In genomic region chr7:143259765-143260164, GRCh38 we compare ENCODE assay signal across 19 cellular contexts. TPM values are rescaled to one million over a fixed set of nuclear protein-coding genes. Genes with fewer than 3 reads are reported as not detected.
DNase-seq lines count a peak whose midpoint lies in the region; ATAC-seq and TF ChIP-seq lines count a peak whose summit lies in the region.
"Had no signal": no experiment of that assay in that cellular context is flagged by ENCODE, and none has a peak within 500 bp of the region (broad histone marks: within the 10 kb centered on the region; RNA-seq: fewer than 3 reads in every experiment).

No MANE protein-coding gene starts in this region.

- no peaks in the 10 kb centered on the region for H3K27me3 ChIP-seq in CD4-positive, CD25-positive, alpha-beta regulatory T cell (ENCODE audit: control insufficient read depth, insufficient read depth, low read length)
- H3K27me3 ChIP-seq: gastrocnemius medialis, neural progenitor cell, right atrium auricular region had no signal

- peaks cover 61% of the 10 kb centered on the region for H3K4me1 ChIP-seq in CD4-positive, CD25-positive, alpha-beta regulatory T cell (ENCODE audit: control insufficient read depth, insufficient read depth, low read length, poor library complexity, severe bottlenecking)
- H3K4me1 ChIP-seq: neural progenitor cell had no signal

- peaks cover 0 to 5% (median 0%) of the 10 kb centered on the region in 7 donors for H3K9me3 Mint-ChIP-seq in CD4-positive, CD25-positive, alpha-beta regulatory T cell
- peaks cover 5% of the 10 kb centered on the region for H3K9me3 Mint-ChIP-seq in Calu3 (ENCODE audit: low read depth, unreplicated experiment)
- H3K9me3 Mint-ChIP-seq in WTC11, result peaks cover 4% of the 10 kb centered on the region
- no peaks in the 10 kb centered on the region for H3K9me3 Mint-ChIP-seq in nephron progenitor cell

- ATAC-seq in CD4-positive, CD25-positive, alpha-beta regulatory T cell (ENCODE audit: low read depth in 2 of 2), result no peak
- ATAC-seq in WTC11 (no peak), HG02763 (IDR thresholded peaks at IDR 0.05; ENCODE audit: unreplicated experiment) (no peak)
- ATAC-seq: gastrocnemius medialis had no signal

- H3K27ac ChIP-seq in CD4-positive, CD25-positive, alpha-beta regulatory T cell (ENCODE audit: insufficient read depth, low read length, poor library complexity, severe bottlenecking), result peak overlapping the region; percentile 72
- H3K27ac ChIP-seq: neural progenitor cell had no signal

- no peaks in the 10 kb centered on the region for H3K27me3 Mint-ChIP-seq in CD4-positive, CD25-positive, alpha-beta regulatory T cell
- H3K27me3 Mint-ChIP-seq in Calu3 (ENCODE audit: unreplicated experiment) (no peaks in the 10 kb centered on the region), WTC11 (ENCODE audit: low read depth) (peaks cover 14% of the 10 kb centered on the region), nephron progenitor cell (ENCODE audit: low read depth, poor library complexity) (peaks cover 15% of the 10 kb centered on the region)

- H3K4me1 Mint-ChIP-seq in CD4-positive, CD25-positive, alpha-beta regulatory T cell, result peaks cover 34 to 89% (median 55%) of the 10 kb centered on the region in 4 donors
- H3K4me1 Mint-ChIP-seq in Calu3 (ENCODE audit: low read depth, unreplicated experiment), result peaks cover 39% of the 10 kb centered on the region
- peaks cover 12% of the 10 kb centered on the region for H3K4me1 Mint-ChIP-seq in WTC11
- peaks cover 14% of the 10 kb centered on the region for H3K4me1 Mint-ChIP-seq in nephron progenitor cell

- POLR2A ChIA-PET in WTC11 (lab: Charles Lee), result no interaction called here

- CTCF ChIA-PET in Calu3 (lab: Charles Lee), result no interaction called here
- CTCF ChIA-PET in WTC11 (lab: Charles Lee), result interaction anchor here (1.7 kb wide), 1 partner anchor 20 kb away, joined by 6 read pairs; no protein-coding TSS in a partner anchor

- H3K27ac Mint-ChIP-seq in CD4-positive, CD25-positive, alpha-beta regulatory T cell, result peak overlapping the region; percentile 91 to 96 (median 91)
- peak overlapping the region; percentile 63 for H3K27ac Mint-ChIP-seq in Calu3 (ENCODE audit: unreplicated experiment)
- H3K27ac Mint-ChIP-seq in WTC11, result peak overlapping the region; percentile 47; the same call in 1 of the 2 replicates
- H3K27ac Mint-ChIP-seq in nephron progenitor cell, result no peak overlapping the region
- H3K27ac Mint-ChIP-seq: neural progenitor cell had no signal

- TF ChIP-seq CTCF in Calu3 (IDR thresholded peaks at IDR 0.05; ENCODE audit: unreplicated experiment), result no peak
- no peak for TF ChIP-seq CTCF in WTC11 (IDR thresholded peaks at IDR 0.05)
- no peak for TF ChIP-seq CTCF in nephron progenitor cell (IDR thresholded peaks at IDR 0.05)

- intact Hi-C loops in Calu3 (cut with micrococcal nuclease; ENCODE audit: unreplicated experiment), result no loop called here

- no TSS peak for BruUV-seq in Calu3 (replicated peaks; lab: Mats Ljungman, UMichigan)

- DNase-seq in CD4-positive, CD25-positive, alpha-beta regulatory T cell, result no peak
- DNase-seq in Calu3 (peak; percentile 19), WTC11 (ENCODE audit: low spot score) (no peak), kidney tubule cell (ENCODE audit: low spot score) (peak; percentile 42), NK-92 (lab: John Stamatoyannopoulos, UW; ENCODE audit: unreplicated experiment) (no peak), ecto neural progenitor cell (ENCODE audit: low spot score) (no peak), nephron progenitor cell (no peak)
- DNase-seq: central memory CD4-positive, alpha-beta T cell; EL; gastrocnemius medialis; NCI-H446 treated with DMSO at 0.1 percent for 48 hours; SK-N-SH had no signal

- H3K36me3 ChIP-seq in CD4-positive, CD25-positive, alpha-beta regulatory T cell (ENCODE audit: control insufficient read depth, insufficient read depth, low read length), result no peaks in the 10 kb centered on the region
- H3K36me3 ChIP-seq: gastrocnemius medialis, neural progenitor cell, right atrium auricular region had no signal

- H3K36me3 Mint-ChIP-seq in CD4-positive, CD25-positive, alpha-beta regulatory T cell, result peaks cover 11% of the 10 kb centered on the region
- peaks cover 29% of the 10 kb centered on the region for H3K36me3 Mint-ChIP-seq in Calu3 (ENCODE audit: insufficient read depth, unreplicated experiment)
- no peaks in the 10 kb centered on the region for H3K36me3 Mint-ChIP-seq in WTC11
- H3K36me3 Mint-ChIP-seq in nephron progenitor cell (ENCODE audit: low read depth), result peaks cover 5% of the 10 kb centered on the region

- peak overlapping the region; percentile 22 for H3K4me3 ChIP-seq in CD4-positive, CD25-positive, alpha-beta regulatory T cell (ENCODE audit: low read depth, low read length)
- H3K4me3 ChIP-seq: gastrocnemius medialis, neural progenitor cell, right atrium auricular region had no signal

- H3K4me3 Mint-ChIP-seq in CD4-positive, CD25-positive, alpha-beta regulatory T cell, result peak overlapping the region in 2 of 4 donors; percentile 27 to 55
- H3K4me3 Mint-ChIP-seq in Calu3 (ENCODE audit: low read depth, unreplicated experiment) (no peak overlapping the region), WTC11 (no peak overlapping the region), nephron progenitor cell (no peak overlapping the region)
- H3K4me3 Mint-ChIP-seq: neural progenitor cell had no signal

- H3K9me3 ChIP-seq in CD4-positive, CD25-positive, alpha-beta regulatory T cell (ENCODE audit: control insufficient read depth in 2 of 2, low read length in 2 of 2), result no peaks in the 10 kb centered on the region
- H3K9me3 ChIP-seq: gastrocnemius medialis, right atrium auricular region, SK-N-SH had no signal

TF ChIP-seq in WTC11, 78 proteins besides CTCF, POLR2A, EP300 and RAD21 (continues in another document):
- TF ChIP-seq ETV6 (CRISPR knock-in tag; IDR thresholded peaks at IDR 0.05) (no peak), ZNF219 (CRISPR knock-in tag; IDR thresholded peaks at IDR 0.05; ENCODE audit: borderline replicate concordance) (no peak), ZBTB43 (CRISPR knock-in tag; IDR thresholded peaks at IDR 0.05) (no peak), E2F4 (CRISPR knock-in tag; IDR thresholded peaks at IDR 0.05; ENCODE audit: borderline replicate concordance, low read depth) (no peak), E2F5 (CRISPR knock-in tag; IDR thresholded peaks at IDR 0.05) (no peak), TCF7 (CRISPR knock-in tag; IDR thresholded peaks at IDR 0.05; ENCODE audit: low read depth) (no peak), MAX (CRISPR knock-in tag; IDR thresholded peaks at IDR 0.05) (no peak), NFYB (CRISPR knock-in tag; conservative IDR thresholded peaks at IDR 0.05; ENCODE audit: low read depth) (no peak)

RNA-seq across cellular contexts. Expression of gene GSTK1, which starts 3.5 kb away (rescaled TPM):
- 475 TPM for total RNA-seq in CD4-positive, CD25-positive, alpha-beta regulatory T cell
- 100 to 1,000 TPM; 589 to 845 (median 707) TPM for polyA plus RNA-seq in CD4-positive, CD25-positive, alpha-beta regulatory T cell
- total RNA-seq in Calu3 (2022), result 109 and 116 TPM in 2 replicates
- 30.1 to 40.1 TPM (median 37.7 TPM) in 3 replicates for total RNA-seq in WTC11 (2021)

RNA-seq across cellular contexts. Expression of gene TMEM139, which starts 25.0 kb away (rescaled TPM):
- total RNA-seq in CD4-positive, CD25-positive, alpha-beta regulatory T cell, result 0.91 TPM
- 1 to 10 TPM in 2 of 4 donors, under 1 TPM in 2; 0.75 to 1.3 (median 1.0) TPM for polyA plus RNA-seq in CD4-positive, CD25-positive, alpha-beta regulatory T cell
- total RNA-seq in Calu3 (2022), result 48.4 and 49.3 TPM in 2 replicates
- 1.5 to 2.0 TPM (median 1.9 TPM) in 3 replicates for total RNA-seq in WTC11 (2021)
- total RNA-seq: gastrocnemius medialis, LHCN-M2, lung microvascular endothelial cell had no signal

RNA-seq across cellular contexts. Expression of gene CASP2, which starts 28.4 kb away (rescaled TPM):
- total RNA-seq in CD4-positive, CD25-positive, alpha-beta regulatory T cell, result 61.4 TPM
- 10 to 100 TPM; 20.5 to 27.1 (median 24.1) TPM for polyA plus RNA-seq in CD4-positive, CD25-positive, alpha-beta regulatory T cell
- total RNA-seq in Calu3 (2022) (51.3 and 53.8 TPM in 2 replicates), WTC11 (2021) (35.1 to 35.5 TPM (median 35.4 TPM) in 3 replicates)

RNA-seq across cellular contexts. Expression of gene TAS2R40, which starts 37.9 kb away (rescaled TPM):
- not detected for total RNA-seq in CD4-positive, CD25-positive, alpha-beta regulatory T cell
- not detected for polyA plus RNA-seq in CD4-positive, CD25-positive, alpha-beta regulatory T cell
- total RNA-seq in Calu3 (2022) (not detected in 2 replicates), WTC11 (2021) (not detected in 3 replicates)
- total RNA-seq: gastrocnemius medialis, LHCN-M2, lung microvascular endothelial cell, right atrium auricular region had no signal
- polyA plus RNA-seq: BJ, SK-N-SH, thymus had no signal

RNA-seq across cellular contexts. Expression of gene CLCN1, which starts 56.1 kb away (rescaled TPM):
- total RNA-seq in CD4-positive, CD25-positive, alpha-beta regulatory T cell, result not detected
- polyA plus RNA-seq in CD4-positive, CD25-positive, alpha-beta regulatory T cell, result under 1 TPM in 1 of 4 donors, not detected in 3; 0.05 TPM
- total RNA-seq in Calu3 (2022) (0.34 and 0.61 TPM in 2 replicates), WTC11 (2021) (0.23 to 0.46 TPM (median 0.28 TPM) in 3 replicates)
- total RNA-seq: LHCN-M2, lung microvascular endothelial cell, right atrium auricular region had no signal
- polyA plus RNA-seq: BJ had no signal

Comparison
In these comparisons a context has a peak if more than half of its experiments do, and no peak if none do; other contexts are left out.
1. DNase-seq: peak in Calu3 (single experiment) and kidney tubule cell (single experiment); none in CD4-positive, CD25-positive, alpha-beta regulatory T cell (0 of 3), WTC11 (single experiment), NK-92 (single experiment), ecto neural progenitor cell (single experiment) and nephron progenitor cell (single experiment).
2. RNA of gene TMEM139, which starts 25.0 kb away (total RNA-seq): 48.4 to 49.3 TPM in Calu3; 1.5 to 2.0 TPM in WTC11 and 0.91 TPM in CD4-positive, CD25-positive, alpha-beta regulatory T cell (single experiment); every median in the first group is over 10 times any median in the second.